In the genomic region with DNA sequence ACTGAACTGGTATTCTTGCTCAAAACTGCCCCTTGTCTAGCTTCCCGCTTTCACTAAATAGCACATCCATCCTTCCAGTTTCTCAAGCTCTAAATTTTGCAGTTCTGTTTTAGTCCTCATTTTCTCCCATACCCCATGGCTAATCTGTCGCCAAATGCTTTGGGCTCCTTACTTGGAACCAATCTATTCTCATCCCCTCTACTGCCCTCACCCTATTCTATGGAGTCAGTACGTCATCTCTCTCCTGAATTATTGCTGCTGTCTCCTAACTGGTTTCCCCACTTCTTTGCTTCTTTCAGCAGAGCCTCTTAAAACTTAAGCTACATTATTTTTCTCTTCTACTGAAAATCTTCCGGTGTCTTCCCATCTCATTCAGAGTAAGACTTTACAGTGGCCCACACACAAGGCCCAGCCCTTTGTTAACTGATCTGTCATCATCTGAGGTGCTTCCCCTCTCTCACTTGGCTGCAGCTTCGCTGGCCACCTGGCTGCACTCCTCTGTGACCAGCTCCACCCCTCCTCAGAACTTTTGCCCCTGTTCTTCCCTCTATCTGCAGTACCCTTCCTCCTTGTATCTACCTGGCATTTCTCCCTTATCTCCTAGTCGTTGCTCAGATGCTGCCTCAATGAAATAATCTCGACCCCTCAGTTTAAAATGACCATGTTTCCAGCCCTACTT, we compare ENCODE assay signal across 12 cellular contexts.
DNase-seq lines count a peak whose midpoint lies in the region; ATAC-seq lines count a peak whose summit lies in the region.
"Had no signal": no experiment of that assay in that cellular context is flagged by ENCODE, and none has a peak within 500 bp of the region (broad histone marks: within the 10 kb centered on the region; RNA-seq: fewer than 3 reads in every experiment).

No MANE protein-coding gene starts in this region.

- peaks cover 3% of the 10 kb centered on the region for H3K9me3 Mint-ChIP-seq in stimulated activated effector memory CD8-positive, alpha-beta T cell treated with anti-CD3 and anti-CD28 coated beads, Interleukin-12 subunit alpha, Interleukin-12 subunit beta, amount 100 ng/mL, for 72 hours

- peaks cover 60% of the 10 kb centered on the region for H3K4me1 Mint-ChIP-seq in stimulated activated effector memory CD8-positive, alpha-beta T cell treated with anti-CD3 and anti-CD28 coated beads, Interleukin-12 subunit alpha, Interleukin-12 subunit beta, amount 100 ng/mL, for 72 hours

- peak; percentile 90 for ATAC-seq in HG02623 (IDR thresholded peaks at IDR 0.05; ENCODE audit: unreplicated experiment)
- peak; percentile 91 for ATAC-seq in HG03460 (IDR thresholded peaks at IDR 0.05; ENCODE audit: unreplicated experiment)
- no peak for ATAC-seq in stimulated activated effector memory CD8-positive, alpha-beta T cell treated with anti-CD3 and anti-CD28 coated beads, Interleukin-12 subunit alpha, Interleukin-12 subunit beta, amount 100 ng/mL, for 72 hours
- ATAC-seq: HCT116, T-helper 17 cell had no signal

- H3K27ac Mint-ChIP-seq in stimulated activated effector memory CD8-positive, alpha-beta T cell treated with anti-CD3 and anti-CD28 coated beads, Interleukin-12 subunit alpha, Interleukin-12 subunit beta, amount 100 ng/mL, for 72 hours = peak overlapping the region; percentile 26
- H3K27ac Mint-ChIP-seq: T-helper 17 cell had no signal

- peaks cover 5% of the 10 kb centered on the region for H3K36me3 Mint-ChIP-seq in stimulated activated effector memory CD8-positive, alpha-beta T cell treated with anti-CD3 and anti-CD28 coated beads, Interleukin-12 subunit alpha, Interleukin-12 subunit beta, amount 100 ng/mL, for 72 hours

- H3K27ac ChIP-seq in substantia nigra (ENCODE audit: low read depth, low read length, poor library complexity, severe bottlenecking) = no peak overlapping the region

- DNase-seq in GM19238 (ENCODE audit: insufficient read length, low spot score) (peak; percentile 12), RPMI8226 (no peak), NCI-H1417 (lab: John Stamatoyannopoulos, UW) (no peak), substantia nigra (lab: John Stamatoyannopoulos, UW) (no peak)
- DNase-seq in stimulated activated effector memory CD8-positive, alpha-beta T cell treated with anti-CD3 and anti-CD28 coated beads, Interleukin-12 subunit alpha, Interleukin-12 subunit beta, amount 100 ng/mL, for 72 hours (ENCODE audit: low spot score in 2 of 2) = no peak
- no peak for DNase-seq in activated effector memory CD4-positive, alpha-beta T cell treated with Interleukin-2 at 50 U/mL for 16 hours
- DNase-seq: activated T-cell treated with anti-CD3 and anti-CD28 coated beads, Interleukin-2, amount 50 U/mL, for 48 hours; central memory CD4-positive, alpha-beta T cell; T-helper 17 cell had no signal

- H3K4me3 Mint-ChIP-seq in stimulated activated effector memory CD8-positive, alpha-beta T cell treated with anti-CD3 and anti-CD28 coated beads, Interleukin-12 subunit alpha, Interleukin-12 subunit beta, amount 100 ng/mL, for 72 hours = no peak overlapping the region
- H3K4me3 Mint-ChIP-seq: T-helper 17 cell had no signal
